1 cellular context compared by ENCODE assay signal in genomic region chr14:24309538-24310386, GRCh38.
A peak's percentile ranks its signal among the peaks of the same experiment; 100 is the strongest.
TF ChIP-seq lines count a peak whose summit lies in the region.

A gene with protein sequence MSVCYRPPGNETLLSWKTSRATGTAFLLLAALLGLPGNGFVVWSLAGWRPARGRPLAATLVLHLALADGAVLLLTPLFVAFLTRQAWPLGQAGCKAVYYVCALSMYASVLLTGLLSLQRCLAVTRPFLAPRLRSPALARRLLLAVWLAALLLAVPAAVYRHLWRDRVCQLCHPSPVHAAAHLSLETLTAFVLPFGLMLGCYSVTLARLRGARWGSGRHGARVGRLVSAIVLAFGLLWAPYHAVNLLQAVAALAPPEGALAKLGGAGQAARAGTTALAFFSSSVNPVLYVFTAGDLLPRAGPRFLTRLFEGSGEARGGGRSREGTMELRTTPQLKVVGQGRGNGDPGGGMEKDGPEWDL (plus strand): TSS chr14:24310140. CDS start chr14:24310665, 525 bp downstream.

TF ChIP-seq in HepG2, 621 proteins besides CTCF, POLR2A, EP300 and RAD21:
- 0 out of 2 replicates have a peak, but pooled peaks have one; percentile 36 for TF ChIP-seq THAP9 (CRISPR knock-in tag; IDR thresholded peaks at IDR 0.05; ENCODE audit: borderline replicate concordance)
- peak; percentile 83 for TF ChIP-seq ZNF407 (CRISPR knock-in tag; IDR thresholded peaks at IDR 0.05; ENCODE audit: not compliant biosample characterization)
- 0 out of 2 replicates have a peak, but pooled peaks have one; percentile 40 for TF ChIP-seq ZNF33B (CRISPR knock-in tag; IDR thresholded peaks at IDR 0.05)
- no peak for TF ChIP-seq HCFC1 (IDR thresholded peaks at IDR 0.05; ENCODE audit: low read depth, low read length)
- TF ChIP-seq ZNF841 (CRISPR knock-in tag; IDR thresholded peaks at IDR 0.05; ENCODE audit: borderline replicate concordance) = no peak
- no peak for TF ChIP-seq ZNF333 (CRISPR knock-in tag; IDR thresholded peaks at IDR 0.05; ENCODE audit: borderline replicate concordance)
- no peak for TF ChIP-seq ZNF83 (CRISPR knock-in tag; IDR thresholded peaks at IDR 0.05; ENCODE audit: borderline replicate concordance)
- TF ChIP-seq U2AF2 (IDR thresholded peaks at IDR 0.05; ENCODE audit: low read depth, low read length) = no peak
- TF ChIP-seq HIVEP1 (CRISPR knock-in tag; IDR thresholded peaks at IDR 0.05) = 0 out of 2 replicates have a peak, but pooled peaks have one; percentile 35
- peak; percentile 29; the same call in 1 of the 2 replicates for TF ChIP-seq ZNF430 (CRISPR knock-in tag; IDR thresholded peaks at IDR 0.05)
- TF ChIP-seq ZNF768 (CRISPR knock-in tag; IDR thresholded peaks at IDR 0.05) = peak; percentile 42; the same call in 1 of the 2 replicates
- TF ChIP-seq ZNF496 (CRISPR knock-in tag; IDR thresholded peaks at IDR 0.05; ENCODE audit: insufficient replicate concordance) = no peak
- 0 out of 2 replicates have a peak, but pooled peaks have one; percentile 54 for TF ChIP-seq ZNF709 (CRISPR knock-in tag; IDR thresholded peaks at IDR 0.05)
- TF ChIP-seq ZNF274 (CRISPR knock-in tag; IDR thresholded peaks at IDR 0.05) = peak; percentile 78; the same call in 1 of the 2 replicates
- no peak for TF ChIP-seq PLRG1 (conservative IDR thresholded peaks at IDR 0.05)
- 0 out of 2 replicates have a peak, but pooled peaks have one; percentile 53 for TF ChIP-seq ZNF605 (CRISPR knock-in tag; IDR thresholded peaks at IDR 0.05)
- 0 out of 2 replicates have a peak, but pooled peaks have one; percentile 36 for TF ChIP-seq ZNF598 (CRISPR knock-in tag; IDR thresholded peaks at IDR 0.05; ENCODE audit: borderline replicate concordance)
- 0 out of 2 replicates have a peak, but pooled peaks have one; percentile 44 for TF ChIP-seq EEA1 (CRISPR knock-in tag; IDR thresholded peaks at IDR 0.05; ENCODE audit: borderline replicate concordance)
- 0 out of 2 replicates have a peak, but pooled peaks have one; percentile 58 for TF ChIP-seq POLR2AphosphoS2 (IDR thresholded peaks at IDR 0.05; ENCODE audit: low read depth, low read length)
- no peak for TF ChIP-seq BCL3 (CRISPR knock-in tag; IDR thresholded peaks at IDR 0.05)
- 0 out of 2 replicates have a peak, but pooled peaks have one; percentile 28 for TF ChIP-seq NONO (IDR thresholded peaks at IDR 0.05)
- no peak for TF ChIP-seq NONO (CRISPR knock-in tag; conservative IDR thresholded peaks at IDR 0.05)
- peak; percentile 94 for TF ChIP-seq ZNF883 (CRISPR knock-in tag; IDR thresholded peaks at IDR 0.05; ENCODE audit: not compliant biosample characterization)
- TF ChIP-seq FOXC1 (CRISPR knock-in tag; IDR thresholded peaks at IDR 0.05; ENCODE audit: borderline replicate concordance) = no peak
- 0 out of 2 replicates have a peak, but pooled peaks have one; percentile 4 for TF ChIP-seq SMARCE1 (IDR thresholded peaks at IDR 0.05; ENCODE audit: borderline replicate concordance)
- peak; percentile 23; the same call in 1 of the 2 replicates for TF ChIP-seq POLR2AphosphoS5 (IDR thresholded peaks at IDR 0.05; ENCODE audit: low read depth, low read length)
- TF ChIP-seq PHB2 (IDR thresholded peaks at IDR 0.05; ENCODE audit: partially characterized antibody) = peak; percentile 60
- TF ChIP-seq PCBP2 (optimal IDR thresholded peaks at IDR 0.05; ENCODE audit: low read depth, low read length, poor library complexity, severe bottlenecking) = peak; percentile 4
- 0 out of 2 replicates have a peak, but pooled peaks have one; percentile 21 for TF ChIP-seq HBP1 (CRISPR knock-in tag; IDR thresholded peaks at IDR 0.05; ENCODE audit: low read depth)
- TF ChIP-seq RBM22 (optimal IDR thresholded peaks at IDR 0.05; ENCODE audit: low read length) = peak; percentile 3
- no peak for TF ChIP-seq RBM39 (IDR thresholded peaks at IDR 0.05; ENCODE audit: low read depth, low read length, poor library complexity, severe bottlenecking)
- TF ChIP-seq, protein P1, sequence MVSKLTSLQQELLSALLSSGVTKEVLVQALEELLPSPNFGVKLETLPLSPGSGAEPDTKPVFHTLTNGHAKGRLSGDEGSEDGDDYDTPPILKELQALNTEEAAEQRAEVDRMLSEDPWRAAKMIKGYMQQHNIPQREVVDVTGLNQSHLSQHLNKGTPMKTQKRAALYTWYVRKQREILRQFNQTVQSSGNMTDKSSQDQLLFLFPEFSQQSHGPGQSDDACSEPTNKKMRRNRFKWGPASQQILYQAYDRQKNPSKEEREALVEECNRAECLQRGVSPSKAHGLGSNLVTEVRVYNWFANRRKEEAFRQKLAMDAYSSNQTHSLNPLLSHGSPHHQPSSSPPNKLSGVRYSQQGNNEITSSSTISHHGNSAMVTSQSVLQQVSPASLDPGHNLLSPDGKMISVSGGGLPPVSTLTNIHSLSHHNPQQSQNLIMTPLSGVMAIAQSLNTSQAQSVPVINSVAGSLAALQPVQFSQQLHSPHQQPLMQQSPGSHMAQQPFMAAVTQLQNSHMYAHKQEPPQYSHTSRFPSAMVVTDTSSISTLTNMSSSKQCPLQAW (CRISPR knock-in tag; IDR thresholded peaks at IDR 0.05) = peak; percentile 35; the same call in 1 of the 2 replicates
- TF ChIP-seq SPEN (CRISPR knock-in tag; IDR thresholded peaks at IDR 0.05; ENCODE audit: low read depth) = peak; percentile 1; the same call in 1 of the 2 replicates
- TF ChIP-seq ZNF547 (CRISPR knock-in tag; IDR thresholded peaks at IDR 0.05) = 0 out of 2 replicates have a peak, but pooled peaks have one; percentile 46
TF ChIP-seq in HepG2: peak in this region for 23.
